Comparison of ENCODE assay signal across 1 cellular context in genomic region chr19:46718934-46719551, GRCh38.
TF ChIP-seq lines count a peak whose summit lies in the region.

No MANE protein-coding gene starts in this region.

TF ChIP-seq in GM12878, 131 proteins besides CTCF, POLR2A, EP300 and RAD21 (continued from another document):
- TF ChIP-seq CUX1 (IDR thresholded peaks at IDR 0.05; ENCODE audit: insufficient replicate concordance, low read depth, low read length) (no peak), HCFC1 (IDR thresholded peaks at IDR 0.05; ENCODE audit: low read length) (no peak), SMARCA5 (IDR thresholded peaks at IDR 0.05) (peak; percentile 43; the same call in 1 of the 2 replicates), SMAD5 (IDR thresholded peaks at IDR 0.05; ENCODE audit: low read depth) (no peak), MTA2 (IDR thresholded peaks at IDR 0.05; ENCODE audit: low read depth) (no peak), NR2F1 (conservative IDR thresholded peaks at IDR 0.05) (0 out of 2 replicates have a peak, but pooled peaks have one; percentile 32), HDGF (IDR thresholded peaks at IDR 0.05) (no peak), LARP7 (IDR thresholded peaks at IDR 0.05) (peak; percentile 27; the same call in 1 of the 2 replicates), ETV6 (conservative IDR thresholded peaks at IDR 0.05 in 1 of 2, IDR thresholded peaks at IDR 0.05 in 1 of 2; ENCODE audit: borderline replicate concordance in 1 of 2, low read depth in 1 of 2) (peak in 1 of 2 experiments; percentile 68; a peak in 2 of 4 replicates), IRF4 (IDR thresholded peaks at IDR 0.05; ENCODE audit: low read depth, low read length) (no peak), JUNB (IDR thresholded peaks at IDR 0.05) (no peak), ZNF24 (IDR thresholded peaks at IDR 0.05) (no peak), POU2F2 (IDR thresholded peaks at IDR 0.05; ENCODE audit: borderline replicate concordance, low read depth, low read length) (no peak), PRDM15 (CRISPR knock-in tag; IDR thresholded peaks at IDR 0.05) (no peak)
